In the genomic region with DNA sequence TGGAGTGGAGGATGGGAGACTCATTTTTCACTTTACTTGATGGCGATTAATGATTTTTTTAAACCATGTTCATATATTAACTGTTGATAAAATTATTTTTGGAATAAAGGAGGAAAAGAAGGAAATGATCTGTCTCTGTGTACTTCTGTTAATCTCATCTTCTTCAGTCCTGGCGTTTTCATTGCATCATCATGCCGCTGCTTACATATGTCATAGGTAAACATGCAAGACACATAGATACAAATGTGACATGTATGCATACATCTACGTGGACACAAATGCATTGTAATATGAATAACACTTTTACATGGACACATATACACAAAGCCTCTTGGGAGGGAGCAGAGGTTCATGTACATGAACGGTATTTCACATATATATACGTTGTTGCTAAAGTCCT, we compare ENCODE assay signal across 20 cellular contexts. TPM values are rescaled to one million over a fixed set of nuclear protein-coding genes. Genes with fewer than 3 reads are reported as not detected.
DNase-seq lines count a peak whose midpoint lies in the region; ATAC-seq and TF ChIP-seq lines count a peak whose summit lies in the region.
"Had no signal": no experiment of that assay in that cellular context is flagged by ENCODE, and none has a peak within 500 bp of the region (broad histone marks: within the 10 kb centered on the region; RNA-seq: fewer than 3 reads in every experiment).

No MANE protein-coding gene starts in this region.

- peaks cover 0 to 4% (median 2%) of the 10 kb centered on the region in 4 donors for H3K9me3 ChIP-seq in Peyer's patch
- H3K9me3 ChIP-seq in mucosa of rectum (ENCODE audit: control insufficient read depth in 2 of 2, low read length in 2 of 2): no peaks in the 10 kb centered on the region

- H3K36me3 ChIP-seq in Peyer's patch (no peaks in the 10 kb centered on the region), mucosa of rectum (ENCODE audit: control insufficient read depth in 2 of 2, insufficient read depth in 2 of 2, low read length in 2 of 2) (no peaks in the 10 kb centered on the region)
- H3K36me3 ChIP-seq: BLaER1 treated with 17β-estradiol and CSF1 and Interleukin-3, amounts not matched to agents 10 nM and 100 nM had no signal

- H3K4me1 ChIP-seq in Peyer's patch (no peaks in the 10 kb centered on the region), mucosa of rectum (ENCODE audit: control insufficient read depth in 2 of 2, insufficient read depth in 2 of 2, low read length in 2 of 2) (peaks cover 11 to 20% of the 10 kb centered on the region in 2 donors)

- H3K27me3 ChIP-seq in Peyer's patch: no peaks in the 10 kb centered on the region
- H3K27me3 ChIP-seq in mucosa of rectum (ENCODE audit: control insufficient read depth in 2 of 2, insufficient read depth in 2 of 2, low read length in 2 of 2): no peaks in the 10 kb centered on the region

- H3K4me3 ChIP-seq in Peyer's patch (no peak overlapping the region), mucosa of rectum (ENCODE audit: low read length in 2 of 2) (peak overlapping the region in 1 of 2 donors; percentile 17)
- H3K4me3 ChIP-seq: BLaER1 treated with 17β-estradiol and CSF1 and Interleukin-3, amounts not matched to agents 10 nM and 100 nM had no signal

- no peak for TF ChIP-seq CTCF in Peyer's patch (IDR thresholded peaks at IDR 0.05)

- ATAC-seq in HG02678 (IDR thresholded peaks at IDR 0.05; ENCODE audit: unreplicated experiment): no peak
- ATAC-seq: Right ventricle myocardium inferior had no signal

- H3K27ac ChIP-seq in Peyer's patch (peak overlapping the region in 3 of 4 donors; percentile 10 to 97 (median 92)), mucosa of rectum (ENCODE audit: low read depth in 2 of 2, low read length in 2 of 2) (peak overlapping the region; percentile 94)
- H3K27ac ChIP-seq: BLaER1 treated with 17β-estradiol and CSF1 and Interleukin-3, amounts not matched to agents 10 nM and 100 nM had no signal

- H3K9ac ChIP-seq in mucosa of rectum (ENCODE audit: low read depth in 1 of 2, low read length in 2 of 2): peak overlapping the region; percentile 38 to 68
- H3K9ac ChIP-seq: BLaER1 treated with 17β-estradiol and CSF1 and Interleukin-3, amounts not matched to agents 10 nM and 100 nM had no signal

- no peak for TF ChIP-seq POLR2A in Peyer's patch (IDR thresholded peaks at IDR 0.05)

- DNase-seq in NCI-H345 (lab: John Stamatoyannopoulos, UW) (peak; percentile 42), NCI-H345 treated with DMSO at 0.1 percent for 48 hours (lab: John Stamatoyannopoulos, UW; ENCODE audit: unreplicated experiment) (no peak), Peyer's patch (no peak), NCI-H2107 treated with DMSO at 0.1 percent for 48 hours (lab: John Stamatoyannopoulos, UW; ENCODE audit: unreplicated experiment) (no peak), hippocampal formation (lab: John Stamatoyannopoulos, UW) (no peak)
- DNase-seq: 8988T; CD4-positive, alpha-beta memory T cell; GDM1; GOT3; HCEC 1CT; NCI-H2227 treated with DMSO at 0.1 percent for 48 hours; NCI-H524 treated with DMSO at 0.1 percent for 48 hours; OCI-M1; SW 1271 had no signal

RNA-seq across cellular contexts. Expression of gene TMEM174, which starts 10.0 kb away (rescaled TPM):
- not detected for total RNA-seq in Peyer's patch
- total RNA-seq: CD4-positive, alpha-beta memory T cell; HT1080; M059J; Right ventricle myocardium inferior had no signal
